Comparison of ENCODE assay signal across 9 cellular contexts in the genomic region with DNA sequence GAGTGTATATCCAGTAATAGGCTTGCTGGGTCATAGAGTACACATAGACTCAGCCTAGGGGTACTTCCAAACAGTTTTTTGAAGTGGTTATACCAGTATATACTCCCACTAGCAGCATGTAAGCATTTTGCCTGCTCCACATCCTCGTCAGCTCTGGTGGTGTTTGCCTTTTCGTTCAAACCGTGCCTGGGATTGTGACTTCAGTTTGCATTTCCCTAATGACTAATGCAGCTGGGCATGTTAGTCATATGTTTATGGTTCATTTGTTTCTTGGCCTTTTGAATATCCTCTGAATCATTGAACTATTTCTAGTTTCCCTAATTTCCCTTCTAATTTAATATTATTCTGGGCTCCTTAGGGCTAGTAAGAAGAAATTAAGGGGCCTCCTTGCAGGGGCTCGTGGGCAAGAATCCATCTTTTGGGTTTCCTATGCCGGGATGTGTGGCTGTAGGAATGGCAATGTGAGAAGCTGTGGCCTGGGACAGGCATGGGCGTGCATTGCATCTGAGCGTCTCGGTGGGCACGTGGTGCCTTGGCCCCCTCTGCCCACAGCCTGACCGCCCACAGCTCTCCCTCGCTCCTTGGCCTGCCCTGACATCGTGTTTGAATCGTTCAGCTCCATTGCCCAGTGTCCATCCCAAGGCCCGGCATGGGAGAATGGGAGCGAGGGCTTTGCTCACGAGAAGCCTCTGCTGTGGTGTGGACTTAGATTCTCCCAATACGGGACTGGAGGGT. TPM values are rescaled to one million over a fixed set of nuclear protein-coding genes. Genes with fewer than 3 reads are reported as not detected.
DNase-seq lines count a peak whose midpoint lies in the region; ATAC-seq lines count a peak whose summit lies in the region.
"Had no signal": no experiment of that assay in that cellular context is flagged by ENCODE, and none has a peak within 500 bp of the region (broad histone marks: within the 10 kb centered on the region; RNA-seq: fewer than 3 reads in every experiment).

No MANE protein-coding gene starts in this region.

- peaks cover 19 to 30% (median 27%) of the 10 kb centered on the region in 10 experiments for H3K4me1 ChIP-seq in BLaER1 treated with 17β-estradiol and CSF1 and Interleukin-3, amounts not matched to agents 10 nM and 100 nM
- H3K4me1 ChIP-seq: colonic mucosa had no signal

- H3K4me3 ChIP-seq in BLaER1 treated with 17β-estradiol and CSF1 and Interleukin-3, amounts not matched to agents 10 nM and 100 nM = no peak overlapping the region
- H3K4me3 ChIP-seq in MG63 = no peak overlapping the region
- H3K4me3 ChIP-seq: colonic mucosa had no signal

- H3K4me2 ChIP-seq in BLaER1 treated with 17β-estradiol and CSF1 and Interleukin-3, amounts not matched to agents 10 nM and 100 nM = peak overlapping the region in 10 of 11 experiments; percentile 16 to 78 (median 46); a peak in 20 of 22 replicates

- H4K20me1 ChIP-seq in BLaER1 treated with 17β-estradiol and CSF1 and Interleukin-3, amounts not matched to agents 10 nM and 100 nM = peaks cover 0 to 11% (median 0%) of the 10 kb centered on the region in 11 experiments; a peak in 2 of 22 replicates

- H3K9ac ChIP-seq in BLaER1 treated with 17β-estradiol and CSF1 and Interleukin-3, amounts not matched to agents 10 nM and 100 nM = no peak overlapping the region; a peak in 1 of 22 replicates

- ATAC-seq in HG03196 (IDR thresholded peaks at IDR 0.05; ENCODE audit: unreplicated experiment) = no peak
- ATAC-seq in GM21360 (IDR thresholded peaks at IDR 0.05; ENCODE audit: unreplicated experiment) = no peak

- H3K27ac ChIP-seq in BLaER1 treated with 17β-estradiol and CSF1 and Interleukin-3, amounts not matched to agents 10 nM and 100 nM = peak overlapping the region in 7 of 11 experiments; percentile 9 to 49 (median 35); a peak in 9 of 22 replicates
- H3K27ac ChIP-seq: colonic mucosa had no signal

- peaks cover 10 to 75% (median 62%) of the 10 kb centered on the region in 11 experiments; a peak in 21 of 22 replicates for H3K36me3 ChIP-seq in BLaER1 treated with 17β-estradiol and CSF1 and Interleukin-3, amounts not matched to agents 10 nM and 100 nM
- H3K36me3 ChIP-seq in MG63 = peaks cover 68% of the 10 kb centered on the region
- H3K36me3 ChIP-seq: colonic mucosa had no signal

- H3K27me3 ChIP-seq in BLaER1 treated with 17β-estradiol and CSF1 and Interleukin-3, amounts not matched to agents 10 nM and 100 nM = no peaks in the 10 kb centered on the region
- no peaks in the 10 kb centered on the region for H3K27me3 ChIP-seq in MG63
- H3K27me3 ChIP-seq: colonic mucosa had no signal

- peak; percentile 84 for DNase-seq in MG63
- peak; percentile 21 to 89 for DNase-seq in dermis microvascular lymphatic vessel endothelial cell (ENCODE audit: low read depth in 2 of 2)
- peak; percentile 88 for DNase-seq in non-pigmented ciliary epithelial cell (ENCODE audit: low read depth)
- no peak for DNase-seq in NCI-H446 treated with DMSO at 0.1 percent for 48 hours (lab: John Stamatoyannopoulos, UW)
- DNase-seq in D341Med (ENCODE audit: low spot score) = no peak
- DNase-seq: colonic mucosa had no signal

- H3K9me3 ChIP-seq in BLaER1 treated with 17β-estradiol and CSF1 and Interleukin-3, amounts not matched to agents 10 nM and 100 nM (replicated peaks in 1 of 11) = no peaks in the 10 kb centered on the region
- peaks cover 5% of the 10 kb centered on the region for H3K9me3 ChIP-seq in MG63
- H3K9me3 ChIP-seq: colonic mucosa had no signal

RNA-seq across cellular contexts. Expression of a gene that starts 26.4 kb away (rescaled TPM):
- 44.8 and 93.3 TPM in 2 replicates for total RNA-seq in MG63 (2014; rRNA removed; shearing (Covaris generic); ENCODE audit: low replicate concordance)
- total RNA-seq in dermis microvascular lymphatic vessel endothelial cell = 4.6 and 11.0 TPM in 2 replicates

Comparison
In these comparisons a context has a peak if more than half of its experiments do, and no peak if none do; other contexts are left out.
1. DNase-seq: peak in MG63 (single experiment), dermis microvascular lymphatic vessel endothelial cell (2 of 2) and non-pigmented ciliary epithelial cell (single experiment); none in NCI-H446 treated with DMSO at 0.1 percent for 48 hours (single experiment) and D341Med (single experiment).